Comparison of ENCODE assay signal across 1 cellular context in the genomic region with DNA sequence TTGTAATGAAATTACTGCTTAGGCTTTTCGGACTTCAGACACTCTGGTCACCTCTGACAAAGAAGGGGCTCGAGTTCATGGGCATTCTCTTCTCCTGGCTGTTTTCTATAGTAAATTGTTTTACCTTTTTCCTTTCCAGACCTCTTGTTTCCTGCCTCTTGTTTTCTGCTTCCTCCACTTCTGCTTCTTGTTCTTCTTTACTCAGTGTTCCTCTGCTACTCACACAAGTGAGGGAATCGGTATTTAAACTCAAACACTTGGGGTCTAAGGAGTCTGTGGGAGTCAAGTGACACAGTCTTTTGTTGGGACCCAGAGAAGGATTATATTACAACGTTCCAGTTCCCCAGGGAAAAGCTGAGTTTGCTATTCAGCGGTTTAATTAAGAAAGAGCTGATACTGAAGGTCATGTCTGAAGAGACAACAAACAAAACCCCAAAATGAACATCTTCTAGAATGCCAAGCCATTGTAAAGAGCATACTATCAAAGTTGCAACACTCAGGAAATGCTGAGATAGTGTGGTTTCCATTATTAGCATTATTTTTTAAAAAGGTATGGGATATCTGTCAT.
TF ChIP-seq lines count a peak whose summit lies in the region.

No MANE protein-coding gene starts in this region.

TF ChIP-seq in WTC11, 78 proteins besides CTCF, POLR2A, EP300 and RAD21 (continued from another document):
- TF ChIP-seq, protein P1, sequence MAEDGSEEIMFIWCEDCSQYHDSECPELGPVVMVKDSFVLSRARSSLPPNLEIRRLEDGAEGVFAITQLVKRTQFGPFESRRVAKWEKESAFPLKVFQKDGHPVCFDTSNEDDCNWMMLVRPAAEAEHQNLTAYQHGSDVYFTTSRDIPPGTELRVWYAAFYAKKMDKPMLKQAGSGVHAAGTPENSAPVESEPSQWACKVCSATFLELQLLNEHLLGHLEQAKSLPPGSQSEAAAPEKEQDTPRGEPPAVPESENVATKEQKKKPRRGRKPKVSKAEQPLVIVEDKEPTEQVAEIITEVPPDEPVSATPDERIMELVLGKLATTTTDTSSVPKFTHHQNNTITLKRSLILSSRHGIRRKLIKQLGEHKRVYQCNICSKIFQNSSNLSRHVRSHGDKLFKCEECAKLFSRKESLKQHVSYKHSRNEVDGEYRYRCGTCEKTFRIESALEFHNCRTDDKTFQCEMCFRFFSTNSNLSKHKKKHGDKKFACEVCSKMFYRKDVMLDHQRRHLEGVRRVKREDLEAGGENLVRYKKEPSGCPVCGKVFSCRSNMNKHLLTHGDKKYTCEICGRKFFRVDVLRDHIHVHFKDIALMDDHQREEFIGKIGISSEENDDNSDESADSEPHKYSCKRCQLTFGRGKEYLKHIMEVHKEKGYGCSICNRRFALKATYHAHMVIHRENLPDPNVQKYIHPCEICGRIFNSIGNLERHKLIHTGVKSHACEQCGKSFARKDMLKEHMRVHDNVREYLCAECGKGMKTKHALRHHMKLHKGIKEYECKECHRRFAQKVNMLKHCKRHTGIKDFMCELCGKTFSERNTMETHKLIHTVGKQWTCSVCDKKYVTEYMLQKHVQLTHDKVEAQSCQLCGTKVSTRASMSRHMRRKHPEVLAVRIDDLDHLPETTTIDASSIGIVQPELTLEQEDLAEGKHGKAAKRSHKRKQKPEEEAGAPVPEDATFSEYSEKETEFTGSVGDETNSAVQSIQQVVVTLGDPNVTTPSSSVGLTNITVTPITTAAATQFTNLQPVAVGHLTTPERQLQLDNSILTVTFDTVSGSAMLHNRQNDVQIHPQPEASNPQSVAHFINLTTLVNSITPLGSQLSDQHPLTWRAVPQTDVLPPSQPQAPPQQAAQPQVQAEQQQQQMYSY (CRISPR knock-in tag; IDR thresholded peaks at IDR 0.05), result no peak
- TF ChIP-seq TEAD1 (CRISPR knock-in tag; IDR thresholded peaks at IDR 0.05) (no peak), ETV6 (CRISPR knock-in tag; IDR thresholded peaks at IDR 0.05) (no peak), FOXJ3 (CRISPR knock-in tag; IDR thresholded peaks at IDR 0.05; ENCODE audit: borderline replicate concordance) (no peak), ZBTB21 (CRISPR knock-in tag; IDR thresholded peaks at IDR 0.05; ENCODE audit: borderline replicate concordance) (no peak)
TF ChIP-seq in WTC11: peak in this region for 0.
